Comparison of ENCODE assay signal across 8 cellular contexts in genomic region chr6:159104163-159104885, GRCh38.
DNase-seq lines count a peak whose midpoint lies in the region; ATAC-seq and TF ChIP-seq lines count a peak whose summit lies in the region.
"Had no signal": no experiment of that assay in that cellular context is flagged by ENCODE, and none has a peak within 500 bp of the region (broad histone marks: within the 10 kb centered on the region; RNA-seq: fewer than 3 reads in every experiment).

No MANE protein-coding gene starts in this region.

- peak; percentile 35 for ATAC-seq in HG02623 (IDR thresholded peaks at IDR 0.05; ENCODE audit: unreplicated experiment)

- DNase-seq in NCI-H2107 treated with DMSO at 0.1 percent for 48 hours (lab: John Stamatoyannopoulos, UW; ENCODE audit: unreplicated experiment) (peak; percentile 51), T47D (ENCODE audit: low read depth in 1 of 2, low spot score in 1 of 2) (peak; percentile 69 to 73), iris pigment epithelial cell (ENCODE audit: low read depth) (peak; percentile 51)
- peak; percentile 79 for DNase-seq in stimulated activated CD4-positive, alpha-beta T cell treated with anti-CD3 and anti-CD28 coated beads, Interleukin-1b, Interleukin-23, amount 100 ng/mL, for 48 hours

- no peak overlapping the region for H3K4me3 ChIP-seq in WI38 (ENCODE audit: low read depth, low read length)
- H3K4me3 ChIP-seq: skin epidermis had no signal

- in situ Hi-C loops in T47D (cut with HindIII; ENCODE audit: low pct_unique_long_range_greater_than_20kb, low sequenced_read_pairs): no loop called here

- TF ChIP-seq CTCF in GM12873 (IDR thresholded peaks at IDR 0.05; ENCODE audit: insufficient read depth, low read depth, low read length, missing control alignments) (peak; percentile 98), WI38 (IDR thresholded peaks at IDR 0.05; ENCODE audit: low read depth, low read length) (peak; percentile 92)
